ENCODE assay signal across 16 cellular contexts in the genomic region with DNA sequence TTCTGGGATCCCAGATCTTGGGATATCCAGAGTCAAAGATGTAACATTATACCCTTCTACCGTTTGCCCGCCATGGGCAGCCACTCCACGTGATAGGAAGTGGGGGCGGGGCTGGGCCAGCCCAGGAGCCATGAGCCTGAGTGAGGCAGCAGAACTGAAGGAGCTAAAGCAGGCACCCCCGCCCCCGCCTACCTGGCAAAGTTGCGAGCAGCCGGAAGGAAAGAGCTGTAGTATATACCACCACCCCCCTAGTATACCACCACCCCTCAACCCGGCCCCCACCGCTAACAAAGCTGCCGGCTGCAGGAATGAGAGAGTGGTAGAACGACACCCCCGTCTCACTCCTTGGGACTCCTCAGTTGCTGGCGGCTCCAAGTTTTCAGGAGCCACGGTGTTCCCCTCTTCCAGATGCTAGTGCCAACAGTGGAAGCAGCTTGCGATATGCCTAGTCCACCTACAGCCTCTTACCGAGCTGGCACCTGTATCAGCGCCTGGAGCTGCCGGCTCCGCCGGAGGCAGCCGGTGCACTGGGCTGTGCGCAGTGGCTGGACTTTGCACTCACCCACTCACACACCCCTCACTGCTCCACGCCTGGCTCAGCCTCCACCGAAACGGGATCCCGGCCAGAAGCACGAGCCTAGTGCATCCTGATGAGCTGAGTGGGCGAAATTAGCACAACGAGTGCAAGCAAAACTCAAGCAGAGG.
DNase-seq lines count a peak whose midpoint lies in the region; ATAC-seq, FAIRE-seq and TF ChIP-seq lines count a peak whose summit lies in the region.
"Had no signal": no experiment of that assay in that cellular context is flagged by ENCODE, and none has a peak within 500 bp of the region (broad histone marks: within the 10 kb centered on the region; RNA-seq: fewer than 3 reads in every experiment).

No MANE protein-coding gene starts in this region.

- peak overlapping the region; percentile 59 for H3K27ac ChIP-seq in C4-2B
- H3K27ac ChIP-seq in kidney (ENCODE audit: low read depth in 2 of 2, low read length in 2 of 2), result no peak overlapping the region
- H3K27ac ChIP-seq in gastroesophageal sphincter, result no peak overlapping the region
- H3K27ac ChIP-seq: BLaER1 treated with 17β-estradiol and CSF1 and Interleukin-3, amounts not matched to agents 10 nM and 100 nM had no signal

- H3K9ac ChIP-seq in kidney (ENCODE audit: low read length in 2 of 2), result no peak overlapping the region
- H3K9ac ChIP-seq: BLaER1 treated with 17β-estradiol and CSF1 and Interleukin-3, amounts not matched to agents 10 nM and 100 nM had no signal

- H3K4me3 ChIP-seq in kidney (ENCODE audit: low read length in 2 of 2), result no peak overlapping the region
- no peak overlapping the region for H3K4me3 ChIP-seq in gastroesophageal sphincter
- H3K4me3 ChIP-seq: BLaER1 treated with 17β-estradiol and CSF1 and Interleukin-3, amounts not matched to agents 10 nM and 100 nM; GM12878; GM23338 had no signal

- ATAC-seq in GM21717 (IDR thresholded peaks at IDR 0.05; ENCODE audit: unreplicated experiment) (no peak), gastroesophageal sphincter (no peak)
- ATAC-seq: GM12878, GM23338 had no signal

- no peaks in the 10 kb centered on the region for H3K27me3 ChIP-seq in gastroesophageal sphincter
- H3K27me3 ChIP-seq: BLaER1 treated with 17β-estradiol and CSF1 and Interleukin-3, amounts not matched to agents 10 nM and 100 nM had no signal

- intact Hi-C loops in kidney (cut with DNase I), result no loop called here

- no peaks in the 10 kb centered on the region for H3K4me1 ChIP-seq in kidney (ENCODE audit: control insufficient read depth in 1 of 2, insufficient read depth in 1 of 2, low read depth in 1 of 2, low read length in 2 of 2)
- H3K4me1 ChIP-seq in gastroesophageal sphincter, result no peaks in the 10 kb centered on the region
- H3K4me1 ChIP-seq: BLaER1 treated with 17β-estradiol and CSF1 and Interleukin-3, amounts not matched to agents 10 nM and 100 nM had no signal

- TF ChIP-seq POLR2A in gastroesophageal sphincter (IDR thresholded peaks at IDR 0.05), result no peak

- H3K36me3 ChIP-seq in kidney (ENCODE audit: control insufficient read depth in 1 of 2, insufficient read depth in 2 of 2, low read length in 2 of 2) (no peaks in the 10 kb centered on the region), gastroesophageal sphincter (no peaks in the 10 kb centered on the region)
- H3K36me3 ChIP-seq: BLaER1 treated with 17β-estradiol and CSF1 and Interleukin-3, amounts not matched to agents 10 nM and 100 nM had no signal

- 93% methylated on average over 3 of the region's 30 CpGs; no CpG with 5 or more reads in 1 of the 2 donors for WGBS in gastroesophageal sphincter (ENCODE audit: low coverage in 1 of 2), 2 donors

- DNase-seq in NCI-H526 treated with DMSO at 0.1 percent for 48 hours (lab: John Stamatoyannopoulos, UW), result peak; percentile 59
- peak; percentile 65 for DNase-seq in kidney
- DNase-seq in superior temporal gyrus (ENCODE audit: extremely low spot score), result peak; percentile 17
- no peak for DNase-seq in HPDE6-E6E7 (ENCODE audit: extremely low spot score)
- DNase-seq: 8988T; ACHN; CD4-positive, alpha-beta T cell; DMS79; H7 had no signal

- TF ChIP-seq CTCF in C4-2B (conservative IDR thresholded peaks at IDR 0.05), result no peak
- TF ChIP-seq CTCF in kidney (IDR thresholded peaks at IDR 0.05; ENCODE audit: borderline replicate concordance, extremely low read depth, insufficient read depth), result no peak
- TF ChIP-seq CTCF in gastroesophageal sphincter (IDR thresholded peaks at IDR 0.05), result no peak

- TF ChIP-seq EP300 in gastroesophageal sphincter (IDR thresholded peaks at IDR 0.05), result no peak

- no peak for FAIRE-seq in kidney (lab: Jason Lieb, UNC)
- FAIRE-seq: GM12878, GM18507 had no signal

- no peaks in the 10 kb centered on the region for H3K9me3 ChIP-seq in kidney (ENCODE audit: control insufficient read depth in 1 of 2, low read length in 2 of 2)
- no peaks in the 10 kb centered on the region for H3K9me3 ChIP-seq in gastroesophageal sphincter
